1 cellular context compared by ENCODE assay signal in genomic region chr22:17120281-17120680, GRCh38.
TF ChIP-seq lines count a peak whose summit lies in the region.

No MANE protein-coding gene starts in this region.

TF ChIP-seq in K562, 482 proteins besides CTCF, POLR2A, EP300 and RAD21 (continued from another document and continues in another):
- TF ChIP-seq MBD1 (CRISPR knock-in tag; IDR thresholded peaks at IDR 0.05): no peak
- 0 out of 2 replicates have a peak, but pooled peaks have one; percentile 22 for TF ChIP-seq ZNF263 (CRISPR knock-in tag; IDR thresholded peaks at IDR 0.05; ENCODE audit: borderline replicate concordance)
- 0 out of 2 replicates have a peak, but pooled peaks have one; percentile 5 for TF ChIP-seq HCFC1 (IDR thresholded peaks at IDR 0.05; ENCODE audit: low read depth, low read length)
- no peak for TF ChIP-seq MTA1 (IDR thresholded peaks at IDR 0.05; ENCODE audit: borderline replicate concordance)
- TF ChIP-seq ZNF165 (CRISPR knock-in tag; IDR thresholded peaks at IDR 0.05; ENCODE audit: borderline replicate concordance): no peak
- peak; percentile 97 for TF ChIP-seq REST (CRISPR knock-in tag; IDR thresholded peaks at IDR 0.05; ENCODE audit: low read depth)
- TF ChIP-seq HMBOX1 (IDR thresholded peaks at IDR 0.05): no peak
- TF ChIP-seq XRCC3 (IDR thresholded peaks at IDR 0.05): no peak
- TF ChIP-seq ZBTB7A (IDR thresholded peaks at IDR 0.05; ENCODE audit: borderline replicate concordance, control insufficient read depth, low read depth, low read length): peak; percentile 90; the same call in 1 of the 2 replicates
- TF ChIP-seq TFE3 (CRISPR knock-in tag; IDR thresholded peaks at IDR 0.05): no peak
- TF ChIP-seq SRSF3 (IDR thresholded peaks at IDR 0.05; ENCODE audit: insufficient read depth, low read length): no peak
- no peak for TF ChIP-seq EP400 (IDR thresholded peaks at IDR 0.05)
- TF ChIP-seq ZNF395 (CRISPR knock-in tag; IDR thresholded peaks at IDR 0.05): no peak
- no peak for TF ChIP-seq RNF219 (CRISPR knock-in tag; IDR thresholded peaks at IDR 0.05)
- TF ChIP-seq CCAR2 (IDR thresholded peaks at IDR 0.05; ENCODE audit: low read depth, low read length): no peak
- peak; percentile 38; the same call in 1 of the 2 replicates for TF ChIP-seq NR3C1 (CRISPR knock-in tag; IDR thresholded peaks at IDR 0.05)
- peak; percentile 6; the same call in 1 of the 2 replicates for TF ChIP-seq USF2 (CRISPR knock-in tag; IDR thresholded peaks at IDR 0.05)
- peak; percentile 73 for TF ChIP-seq MIER1 (IDR thresholded peaks at IDR 0.05; ENCODE audit: low read depth)
- no peak for TF ChIP-seq HMG20A (CRISPR knock-in tag; conservative IDR thresholded peaks at IDR 0.05)
- TF ChIP-seq FOXJ3 (CRISPR knock-in tag; IDR thresholded peaks at IDR 0.05): no peak
- no peak for TF ChIP-seq NFIC (IDR thresholded peaks at IDR 0.05)
- TF ChIP-seq TCF3 (CRISPR knock-in tag; IDR thresholded peaks at IDR 0.05): no peak
- TF ChIP-seq RCOR1 (IDR thresholded peaks at IDR 0.05; ENCODE audit: borderline replicate concordance in 1 of 2, low read depth in 2 of 2, low read length in 2 of 2): 0 out of 4 replicates have a peak, but pooled peaks of 1 of the 2 experiments have one; percentile 41
- 0 out of 2 replicates have a peak, but pooled peaks have one; percentile 26 for TF ChIP-seq CXXC5 (CRISPR knock-in tag; IDR thresholded peaks at IDR 0.05)
- TF ChIP-seq U2AF2 (optimal IDR thresholded peaks at IDR 0.05; ENCODE audit: low read depth, low read length): no peak
- TF ChIP-seq NR2F6 (CRISPR knock-in tag; IDR thresholded peaks at IDR 0.05): no peak
- TF ChIP-seq HOMEZ (CRISPR knock-in tag; IDR thresholded peaks at IDR 0.05): no peak
- TF ChIP-seq SIN3A (IDR thresholded peaks at IDR 0.05; ENCODE audit: borderline replicate concordance in 2 of 2, control insufficient read depth in 1 of 2, low read depth in 2 of 2, low read length in 2 of 2): peak; percentile 45 to 88; a peak in 2 of 4 replicates
- TF ChIP-seq TAF7 (tag; IDR thresholded peaks at IDR 0.05): no peak
- 0 out of 2 replicates have a peak, but pooled peaks have one; percentile 48 for TF ChIP-seq ARID4B (CRISPR knock-in tag; IDR thresholded peaks at IDR 0.05)
- TF ChIP-seq ZBTB26 (CRISPR knock-in tag; IDR thresholded peaks at IDR 0.05): no peak
- TF ChIP-seq PRMT5 (CRISPR knock-in tag; IDR thresholded peaks at IDR 0.05): peak; percentile 85; the same call in 1 of the 2 replicates
- TF ChIP-seq TRIM25 (IDR thresholded peaks at IDR 0.05; ENCODE audit: borderline replicate concordance): no peak
- peak; percentile 79 for TF ChIP-seq SAP30 (IDR thresholded peaks at IDR 0.05; ENCODE audit: borderline replicate concordance, insufficient read depth, low read depth, low read length, poor library complexity, severe bottlenecking)
